1 cellular context compared by ENCODE assay signal in the genomic region with DNA sequence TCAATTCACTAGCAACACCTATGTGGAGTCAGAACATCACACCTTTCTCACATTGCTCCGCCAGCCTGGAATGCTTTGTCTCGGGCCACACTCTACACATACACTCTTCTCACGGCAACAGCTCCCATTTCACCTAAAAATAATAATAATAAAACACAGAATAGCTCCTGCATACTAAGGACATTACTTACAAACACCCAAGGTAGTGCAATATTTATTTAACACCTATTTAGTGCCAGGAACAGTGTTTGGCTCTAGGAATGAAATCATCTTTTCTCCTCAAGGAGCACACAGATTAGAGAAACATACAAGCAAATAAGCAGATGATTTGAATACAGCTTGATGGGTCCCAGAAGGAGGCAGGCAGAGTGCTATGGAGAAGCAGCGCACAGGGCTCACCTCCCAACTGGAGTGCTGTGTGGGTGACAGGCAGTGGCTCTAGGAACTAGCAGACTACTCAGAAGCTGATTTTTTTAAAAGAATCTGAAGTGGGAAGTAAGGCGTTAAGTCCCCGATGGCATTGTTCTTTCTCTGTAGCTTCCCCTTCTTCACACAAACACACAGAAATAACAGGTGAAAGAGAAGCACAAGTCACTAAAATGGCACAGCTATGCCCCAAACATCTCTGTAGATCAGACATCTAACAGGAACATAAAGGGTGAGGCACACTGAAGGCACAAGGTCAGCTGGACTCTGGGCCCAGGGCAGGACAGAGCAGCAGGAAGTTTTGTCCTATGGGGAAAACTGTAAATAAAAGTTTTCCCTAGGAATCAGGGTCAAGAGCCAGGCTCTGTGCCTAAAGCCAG.
TF ChIP-seq lines count a peak whose summit lies in the region.

No MANE protein-coding gene starts in this region.

TF ChIP-seq in HepG2, 621 proteins besides CTCF, POLR2A, EP300 and RAD21 (continued from another document and continues in another):
- TF ChIP-seq, protein P1, sequence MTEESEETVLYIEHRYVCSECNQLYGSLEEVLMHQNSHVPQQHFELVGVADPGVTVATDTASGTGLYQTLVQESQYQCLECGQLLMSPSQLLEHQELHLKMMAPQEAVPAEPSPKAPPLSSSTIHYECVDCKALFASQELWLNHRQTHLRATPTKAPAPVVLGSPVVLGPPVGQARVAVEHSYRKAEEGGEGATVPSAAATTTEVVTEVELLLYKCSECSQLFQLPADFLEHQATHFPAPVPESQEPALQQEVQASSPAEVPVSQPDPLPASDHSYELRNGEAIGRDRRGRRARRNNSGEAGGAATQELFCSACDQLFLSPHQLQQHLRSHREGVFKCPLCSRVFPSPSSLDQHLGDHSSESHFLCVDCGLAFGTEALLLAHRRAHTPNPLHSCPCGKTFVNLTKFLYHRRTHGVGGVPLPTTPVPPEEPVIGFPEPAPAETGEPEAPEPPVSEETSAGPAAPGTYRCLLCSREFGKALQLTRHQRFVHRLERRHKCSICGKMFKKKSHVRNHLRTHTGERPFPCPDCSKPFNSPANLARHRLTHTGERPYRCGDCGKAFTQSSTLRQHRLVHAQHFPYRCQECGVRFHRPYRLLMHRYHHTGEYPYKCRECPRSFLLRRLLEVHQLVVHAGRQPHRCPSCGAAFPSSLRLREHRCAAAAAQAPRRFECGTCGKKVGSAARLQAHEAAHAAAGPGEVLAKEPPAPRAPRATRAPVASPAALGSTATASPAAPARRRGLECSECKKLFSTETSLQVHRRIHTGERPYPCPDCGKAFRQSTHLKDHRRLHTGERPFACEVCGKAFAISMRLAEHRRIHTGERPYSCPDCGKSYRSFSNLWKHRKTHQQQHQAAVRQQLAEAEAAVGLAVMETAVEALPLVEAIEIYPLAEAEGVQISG (CRISPR knock-in tag; IDR thresholded peaks at IDR 0.05) = no peak
- TF ChIP-seq, protein P2, sequence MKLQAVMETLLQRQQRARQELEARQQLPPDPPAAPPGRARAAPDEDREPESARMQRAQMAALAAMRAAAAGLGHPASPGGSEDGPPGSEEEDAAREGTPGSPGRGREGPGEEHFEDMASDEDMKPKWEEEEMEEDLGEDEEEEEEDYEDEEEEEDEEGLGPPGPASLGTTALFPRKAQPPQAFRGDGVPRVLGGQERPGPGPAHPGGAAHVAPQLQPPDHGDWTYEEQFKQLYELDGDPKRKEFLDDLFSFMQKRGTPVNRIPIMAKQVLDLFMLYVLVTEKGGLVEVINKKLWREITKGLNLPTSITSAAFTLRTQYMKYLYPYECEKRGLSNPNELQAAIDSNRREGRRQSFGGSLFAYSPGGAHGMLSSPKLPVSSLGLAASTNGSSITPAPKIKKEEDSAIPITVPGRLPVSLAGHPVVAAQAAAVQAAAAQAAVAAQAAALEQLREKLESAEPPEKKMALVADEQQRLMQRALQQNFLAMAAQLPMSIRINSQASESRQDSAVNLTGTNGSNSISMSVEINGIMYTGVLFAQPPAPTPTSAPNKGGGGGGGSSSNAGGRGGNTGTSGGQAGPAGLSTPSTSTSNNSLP (IDR thresholded peaks at IDR 0.05; ENCODE audit: low read depth, low read length) = no peak
- TF ChIP-seq ZNF619 (CRISPR knock-in tag; IDR thresholded peaks at IDR 0.05) (no peak), PCBP1 (IDR thresholded peaks at IDR 0.05; ENCODE audit: borderline replicate concordance, low read depth, low read length) (no peak), SRF (IDR thresholded peaks at IDR 0.05; ENCODE audit: low read depth, low read length) (no peak), CENPX (CRISPR knock-in tag; IDR thresholded peaks at IDR 0.05) (no peak), NR3C1 (CRISPR knock-in tag; IDR thresholded peaks at IDR 0.05) (no peak), ZNF138 (CRISPR knock-in tag; IDR thresholded peaks at IDR 0.05; ENCODE audit: low read depth) (no peak), ZNF558 (CRISPR knock-in tag; IDR thresholded peaks at IDR 0.05; ENCODE audit: borderline replicate concordance) (no peak), MYNN (CRISPR knock-in tag; IDR thresholded peaks at IDR 0.05; ENCODE audit: low read depth) (no peak), SAP130 (CRISPR knock-in tag; IDR thresholded peaks at IDR 0.05; ENCODE audit: low read depth) (peak; percentile 70), XBP1 (CRISPR knock-in tag; IDR thresholded peaks at IDR 0.05) (no peak), MZF1 (CRISPR knock-in tag; IDR thresholded peaks at IDR 0.05; ENCODE audit: borderline replicate concordance) (no peak), FOSL1 (CRISPR knock-in tag; IDR thresholded peaks at IDR 0.05; ENCODE audit: borderline replicate concordance) (no peak), SP140L (CRISPR knock-in tag; IDR thresholded peaks at IDR 0.05; ENCODE audit: borderline replicate concordance) (no peak), ZNF432 (CRISPR knock-in tag; IDR thresholded peaks at IDR 0.05; ENCODE audit: borderline replicate concordance) (no peak), SSRP1 (CRISPR knock-in tag; IDR thresholded peaks at IDR 0.05) (no peak), ZNF10 (CRISPR knock-in tag; IDR thresholded peaks at IDR 0.05; ENCODE audit: borderline replicate concordance, low read depth) (no peak), HDAC1 (CRISPR knock-in tag; IDR thresholded peaks at IDR 0.05) (peak; percentile 13; the same call in 1 of the 2 replicates), MXD4 (CRISPR knock-in tag; IDR thresholded peaks at IDR 0.05) (no peak), ESRRA (CRISPR knock-in tag; IDR thresholded peaks at IDR 0.05; ENCODE audit: low read depth) (no peak; the same call in none of the 2 replicates), KLF9 (CRISPR knock-in tag; IDR thresholded peaks at IDR 0.05; ENCODE audit: low read depth) (no peak), KDM2A (CRISPR knock-in tag; IDR thresholded peaks at IDR 0.05; ENCODE audit: borderline replicate concordance, low read depth) (no peak)
- TF ChIP-seq, protein P3, sequence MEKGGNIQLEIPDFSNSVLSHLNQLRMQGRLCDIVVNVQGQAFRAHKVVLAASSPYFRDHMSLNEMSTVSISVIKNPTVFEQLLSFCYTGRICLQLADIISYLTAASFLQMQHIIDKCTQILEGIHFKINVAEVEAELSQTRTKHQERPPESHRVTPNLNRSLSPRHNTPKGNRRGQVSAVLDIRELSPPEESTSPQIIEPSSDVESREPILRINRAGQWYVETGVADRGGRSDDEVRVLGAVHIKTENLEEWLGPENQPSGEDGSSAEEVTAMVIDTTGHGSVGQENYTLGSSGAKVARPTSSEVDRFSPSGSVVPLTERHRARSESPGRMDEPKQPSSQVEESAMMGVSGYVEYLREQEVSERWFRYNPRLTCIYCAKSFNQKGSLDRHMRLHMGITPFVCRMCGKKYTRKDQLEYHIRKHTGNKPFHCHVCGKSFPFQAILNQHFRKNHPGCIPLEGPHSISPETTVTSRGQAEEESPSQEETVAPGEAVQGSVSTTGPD (CRISPR knock-in tag; IDR thresholded peaks at IDR 0.05) = no peak
- TF ChIP-seq, protein P4, sequence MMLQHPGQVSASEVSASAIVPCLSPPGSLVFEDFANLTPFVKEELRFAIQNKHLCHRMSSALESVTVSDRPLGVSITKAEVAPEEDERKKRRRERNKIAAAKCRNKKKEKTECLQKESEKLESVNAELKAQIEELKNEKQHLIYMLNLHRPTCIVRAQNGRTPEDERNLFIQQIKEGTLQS (CRISPR knock-in tag; IDR thresholded peaks at IDR 0.05) = no peak
- TF ChIP-seq, protein P5, sequence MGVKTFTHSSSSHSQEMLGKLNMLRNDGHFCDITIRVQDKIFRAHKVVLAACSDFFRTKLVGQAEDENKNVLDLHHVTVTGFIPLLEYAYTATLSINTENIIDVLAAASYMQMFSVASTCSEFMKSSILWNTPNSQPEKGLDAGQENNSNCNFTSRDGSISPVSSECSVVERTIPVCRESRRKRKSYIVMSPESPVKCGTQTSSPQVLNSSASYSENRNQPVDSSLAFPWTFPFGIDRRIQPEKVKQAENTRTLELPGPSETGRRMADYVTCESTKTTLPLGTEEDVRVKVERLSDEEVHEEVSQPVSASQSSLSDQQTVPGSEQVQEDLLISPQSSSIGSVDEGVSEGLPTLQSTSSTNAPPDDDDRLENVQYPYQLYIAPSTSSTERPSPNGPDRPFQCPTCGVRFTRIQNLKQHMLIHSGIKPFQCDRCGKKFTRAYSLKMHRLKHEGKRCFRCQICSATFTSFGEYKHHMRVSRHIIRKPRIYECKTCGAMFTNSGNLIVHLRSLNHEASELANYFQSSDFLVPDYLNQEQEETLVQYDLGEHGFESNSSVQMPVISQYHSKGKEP (CRISPR knock-in tag; IDR thresholded peaks at IDR 0.05) = no peak
- TF ChIP-seq, protein P6, sequence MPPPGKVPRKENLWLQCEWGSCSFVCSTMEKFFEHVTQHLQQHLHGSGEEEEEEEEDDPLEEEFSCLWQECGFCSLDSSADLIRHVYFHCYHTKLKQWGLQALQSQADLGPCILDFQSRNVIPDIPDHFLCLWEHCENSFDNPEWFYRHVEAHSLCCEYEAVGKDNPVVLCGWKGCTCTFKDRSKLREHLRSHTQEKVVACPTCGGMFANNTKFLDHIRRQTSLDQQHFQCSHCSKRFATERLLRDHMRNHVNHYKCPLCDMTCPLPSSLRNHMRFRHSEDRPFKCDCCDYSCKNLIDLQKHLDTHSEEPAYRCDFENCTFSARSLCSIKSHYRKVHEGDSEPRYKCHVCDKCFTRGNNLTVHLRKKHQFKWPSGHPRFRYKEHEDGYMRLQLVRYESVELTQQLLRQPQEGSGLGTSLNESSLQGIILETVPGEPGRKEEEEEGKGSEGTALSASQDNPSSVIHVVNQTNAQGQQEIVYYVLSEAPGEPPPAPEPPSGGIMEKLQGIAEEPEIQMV (CRISPR knock-in tag; IDR thresholded peaks at IDR 0.05; ENCODE audit: low read depth) = no peak
- TF ChIP-seq, protein P7, sequence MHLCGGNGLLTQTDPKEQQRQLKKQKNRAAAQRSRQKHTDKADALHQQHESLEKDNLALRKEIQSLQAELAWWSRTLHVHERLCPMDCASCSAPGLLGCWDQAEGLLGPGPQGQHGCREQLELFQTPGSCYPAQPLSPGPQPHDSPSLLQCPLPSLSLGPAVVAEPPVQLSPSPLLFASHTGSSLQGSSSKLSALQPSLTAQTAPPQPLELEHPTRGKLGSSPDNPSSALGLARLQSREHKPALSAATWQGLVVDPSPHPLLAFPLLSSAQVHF (CRISPR knock-in tag; IDR thresholded peaks at IDR 0.05) = no peak
- TF ChIP-seq, protein P8, sequence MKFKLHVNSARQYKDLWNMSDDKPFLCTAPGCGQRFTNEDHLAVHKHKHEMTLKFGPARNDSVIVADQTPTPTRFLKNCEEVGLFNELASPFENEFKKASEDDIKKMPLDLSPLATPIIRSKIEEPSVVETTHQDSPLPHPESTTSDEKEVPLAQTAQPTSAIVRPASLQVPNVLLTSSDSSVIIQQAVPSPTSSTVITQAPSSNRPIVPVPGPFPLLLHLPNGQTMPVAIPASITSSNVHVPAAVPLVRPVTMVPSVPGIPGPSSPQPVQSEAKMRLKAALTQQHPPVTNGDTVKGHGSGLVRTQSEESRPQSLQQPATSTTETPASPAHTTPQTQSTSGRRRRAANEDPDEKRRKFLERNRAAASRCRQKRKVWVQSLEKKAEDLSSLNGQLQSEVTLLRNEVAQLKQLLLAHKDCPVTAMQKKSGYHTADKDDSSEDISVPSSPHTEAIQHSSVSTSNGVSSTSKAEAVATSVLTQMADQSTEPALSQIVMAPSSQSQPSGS (CRISPR knock-in tag; IDR thresholded peaks at IDR 0.05) = 0 out of 2 replicates have a peak, but pooled peaks have one; percentile 14
- TF ChIP-seq, protein P9, sequence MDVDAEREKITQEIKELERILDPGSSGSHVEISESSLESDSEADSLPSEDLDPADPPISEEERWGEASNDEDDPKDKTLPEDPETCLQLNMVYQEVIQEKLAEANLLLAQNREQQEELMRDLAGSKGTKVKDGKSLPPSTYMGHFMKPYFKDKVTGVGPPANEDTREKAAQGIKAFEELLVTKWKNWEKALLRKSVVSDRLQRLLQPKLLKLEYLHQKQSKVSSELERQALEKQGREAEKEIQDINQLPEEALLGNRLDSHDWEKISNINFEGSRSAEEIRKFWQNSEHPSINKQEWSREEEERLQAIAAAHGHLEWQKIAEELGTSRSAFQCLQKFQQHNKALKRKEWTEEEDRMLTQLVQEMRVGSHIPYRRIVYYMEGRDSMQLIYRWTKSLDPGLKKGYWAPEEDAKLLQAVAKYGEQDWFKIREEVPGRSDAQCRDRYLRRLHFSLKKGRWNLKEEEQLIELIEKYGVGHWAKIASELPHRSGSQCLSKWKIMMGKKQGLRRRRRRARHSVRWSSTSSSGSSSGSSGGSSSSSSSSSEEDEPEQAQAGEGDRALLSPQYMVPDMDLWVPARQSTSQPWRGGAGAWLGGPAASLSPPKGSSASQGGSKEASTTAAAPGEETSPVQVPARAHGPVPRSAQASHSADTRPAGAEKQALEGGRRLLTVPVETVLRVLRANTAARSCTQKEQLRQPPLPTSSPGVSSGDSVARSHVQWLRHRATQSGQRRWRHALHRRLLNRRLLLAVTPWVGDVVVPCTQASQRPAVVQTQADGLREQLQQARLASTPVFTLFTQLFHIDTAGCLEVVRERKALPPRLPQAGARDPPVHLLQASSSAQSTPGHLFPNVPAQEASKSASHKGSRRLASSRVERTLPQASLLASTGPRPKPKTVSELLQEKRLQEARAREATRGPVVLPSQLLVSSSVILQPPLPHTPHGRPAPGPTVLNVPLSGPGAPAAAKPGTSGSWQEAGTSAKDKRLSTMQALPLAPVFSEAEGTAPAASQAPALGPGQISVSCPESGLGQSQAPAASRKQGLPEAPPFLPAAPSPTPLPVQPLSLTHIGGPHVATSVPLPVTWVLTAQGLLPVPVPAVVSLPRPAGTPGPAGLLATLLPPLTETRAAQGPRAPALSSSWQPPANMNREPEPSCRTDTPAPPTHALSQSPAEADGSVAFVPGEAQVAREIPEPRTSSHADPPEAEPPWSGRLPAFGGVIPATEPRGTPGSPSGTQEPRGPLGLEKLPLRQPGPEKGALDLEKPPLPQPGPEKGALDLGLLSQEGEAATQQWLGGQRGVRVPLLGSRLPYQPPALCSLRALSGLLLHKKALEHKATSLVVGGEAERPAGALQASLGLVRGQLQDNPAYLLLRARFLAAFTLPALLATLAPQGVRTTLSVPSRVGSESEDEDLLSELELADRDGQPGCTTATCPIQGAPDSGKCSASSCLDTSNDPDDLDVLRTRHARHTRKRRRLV (CRISPR knock-in tag; IDR thresholded peaks at IDR 0.05) = no peak
- TF ChIP-seq, protein P10, sequence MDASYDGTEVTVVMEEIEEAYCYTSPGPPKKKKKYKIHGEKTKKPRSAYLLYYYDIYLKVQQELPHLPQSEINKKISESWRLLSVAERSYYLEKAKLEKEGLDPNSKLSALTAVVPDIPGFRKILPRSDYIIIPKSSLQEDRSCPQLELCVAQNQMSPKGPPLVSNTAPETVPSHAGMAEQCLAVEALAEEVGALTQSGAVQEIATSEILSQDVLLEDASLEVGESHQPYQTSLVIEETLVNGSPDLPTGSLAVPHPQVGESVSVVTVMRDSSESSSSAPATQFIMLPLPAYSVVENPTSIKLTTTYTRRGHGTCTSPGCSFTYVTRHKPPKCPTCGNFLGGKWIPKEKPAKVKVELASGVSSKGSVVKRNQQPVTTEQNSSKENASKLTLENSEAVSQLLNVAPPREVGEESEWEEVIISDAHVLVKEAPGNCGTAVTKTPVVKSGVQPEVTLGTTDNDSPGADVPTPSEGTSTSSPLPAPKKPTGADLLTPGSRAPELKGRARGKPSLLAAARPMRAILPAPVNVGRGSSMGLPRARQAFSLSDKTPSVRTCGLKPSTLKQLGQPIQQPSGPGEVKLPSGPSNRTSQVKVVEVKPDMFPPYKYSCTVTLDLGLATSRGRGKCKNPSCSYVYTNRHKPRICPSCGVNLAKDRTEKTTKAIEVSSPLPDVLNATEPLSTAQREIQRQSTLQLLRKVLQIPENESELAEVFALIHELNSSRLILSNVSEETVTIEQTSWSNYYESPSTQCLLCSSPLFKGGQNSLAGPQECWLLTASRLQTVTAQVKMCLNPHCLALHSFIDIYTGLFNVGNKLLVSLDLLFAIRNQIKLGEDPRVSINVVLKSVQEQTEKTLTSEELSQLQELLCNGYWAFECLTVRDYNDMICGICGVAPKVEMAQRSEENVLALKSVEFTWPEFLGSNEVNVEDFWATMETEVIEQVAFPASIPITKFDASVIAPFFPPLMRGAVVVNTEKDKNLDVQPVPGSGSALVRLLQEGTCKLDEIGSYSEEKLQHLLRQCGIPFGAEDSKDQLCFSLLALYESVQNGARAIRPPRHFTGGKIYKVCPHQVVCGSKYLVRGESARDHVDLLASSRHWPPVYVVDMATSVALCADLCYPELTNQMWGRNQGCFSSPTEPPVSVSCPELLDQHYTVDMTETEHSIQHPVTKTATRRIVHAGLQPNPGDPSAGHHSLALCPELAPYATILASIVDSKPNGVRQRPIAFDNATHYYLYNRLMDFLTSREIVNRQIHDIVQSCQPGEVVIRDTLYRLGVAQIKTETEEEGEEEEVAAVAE (CRISPR knock-in tag; IDR thresholded peaks at IDR 0.05; ENCODE audit: borderline replicate concordance) = no peak
